ENCODE assay signal across 8 cellular contexts in genomic region chr11:910589-911030, GRCh38. TPM values are rescaled to one million over a fixed set of nuclear protein-coding genes. Genes with fewer than 3 reads are reported as not detected.
DNase-seq lines count a peak whose midpoint lies in the region; ATAC-seq and TF ChIP-seq lines count a peak whose summit lies in the region.

CHID1 (minus strand) TSS chr11:910810; CDS start chr11:904816, 5,994 bp downstream.

- H3K4me1 ChIP-seq in liver (ENCODE audit: control insufficient read depth in 4 of 4, insufficient read depth in 4 of 4, low read length in 3 of 4): peaks cover 1 to 49% (median 36%) of the 10 kb centered on the region in 4 donors

- peak; percentile 82 for TF ChIP-seq POLR2A in GM19193 (IDR thresholded peaks at IDR 0.05; ENCODE audit: extremely low read depth, insufficient read depth, insufficient read length)

- peak within 1 kb of the TSS; percentile 56 to 72 (median 69) for H3K4me3 ChIP-seq in liver (ENCODE audit: low read depth in 1 of 3, low read length in 3 of 3)

- no peak for TF ChIP-seq CTCF in liver (IDR thresholded peaks at IDR 0.05; ENCODE audit: low read depth, low read length, missing input control)

- no peak for TF ChIP-seq RAD21 in liver (IDR thresholded peaks at IDR 0.05)

- peaks cover 0 to 2% (median under 1%) of the 10 kb centered on the region in 4 donors for H3K36me3 ChIP-seq in liver (ENCODE audit: control insufficient read depth in 4 of 4, insufficient read depth in 3 of 4, low read depth in 1 of 4, low read length in 3 of 4)

- no peaks in the 10 kb centered on the region for H3K27me3 ChIP-seq in liver (ENCODE audit: control insufficient read depth in 4 of 4, insufficient read depth in 4 of 4, low read length in 3 of 4)

- ATAC-seq in HG03432 (IDR thresholded peaks at IDR 0.05; ENCODE audit: unreplicated experiment): peak; percentile 88

- 1% methylated on average over 59 of the region's 59 CpGs for WGBS in liver

- H3K27ac ChIP-seq in liver (ENCODE audit: low read depth in 1 of 2, low read length in 2 of 2): peak within 1 kb of the TSS; percentile 88 to 93

- no peaks in the 10 kb centered on the region for H3K9me3 ChIP-seq in liver (ENCODE audit: control insufficient read depth in 4 of 4, low read length in 3 of 4)

- DNase-seq in AG20443 (ENCODE audit: low spot score) (peak; percentile 98), NCI-H460 (ENCODE audit: extremely low read depth, low read depth) (peak; percentile 62), dermis blood vessel endothelial cell (peak; percentile 86)
- peak; percentile 74 for DNase-seq in activated CD4-positive, alpha-beta T cell treated with anti-CD3 and anti-CD28 coated beads, Interleukin-2, amount 50 U/mL, for 1 hour
- DNase-seq in stimulated activated CD4-positive, alpha-beta T cell treated with anti-CD3 and anti-CD28 coated beads, Interleukin-4, amount 100 ng/mL, for 24 hours: peak; percentile 88

- H3K9ac ChIP-seq in liver (ENCODE audit: low read depth in 1 of 2, low read length in 2 of 2): peak within 1 kb of the TSS; percentile 23 to 84

TF ChIP-seq in liver, 16 proteins besides CTCF, POLR2A, EP300 and RAD21:
- TF ChIP-seq GABPA (IDR thresholded peaks at IDR 0.05 in 1 of 2, conservative IDR thresholded peaks at IDR 0.05 in 1 of 2) (peak in 1 of 2 donors; percentile 87), SP1 (IDR thresholded peaks at IDR 0.05) (no peak)

RNA-seq across cellular contexts. Expression of gene CHID1, which starts in this region (rescaled TPM):
- total RNA-seq in NCI-H460 (2014; rRNA removed; shearing (Covaris generic)): 31.2 and 36.8 TPM in 2 replicates
- polyA plus RNA-seq in NCI-H460 (2014; cell fraction: nucleus; rRNA removed): 42.3 and 50.7 TPM in 2 replicates
- total RNA-seq in dermis blood vessel endothelial cell: 38.1 and 56.4 TPM in 2 replicates
- 10 to 100 TPM; 39.5 to 67.1 TPM for total RNA-seq in liver
- polyA plus RNA-seq in liver: 10 to 100 TPM; 51.1 to 68.8 TPM

Comparison
In these comparisons a context has a peak if more than half of its experiments do, and no peak if none do; other contexts are left out.
1. Peak in every context shown above with its lines: DNase-seq, ATAC-seq, H3K4me3 ChIP-seq and H3K27ac ChIP-seq.